In the genomic region with DNA sequence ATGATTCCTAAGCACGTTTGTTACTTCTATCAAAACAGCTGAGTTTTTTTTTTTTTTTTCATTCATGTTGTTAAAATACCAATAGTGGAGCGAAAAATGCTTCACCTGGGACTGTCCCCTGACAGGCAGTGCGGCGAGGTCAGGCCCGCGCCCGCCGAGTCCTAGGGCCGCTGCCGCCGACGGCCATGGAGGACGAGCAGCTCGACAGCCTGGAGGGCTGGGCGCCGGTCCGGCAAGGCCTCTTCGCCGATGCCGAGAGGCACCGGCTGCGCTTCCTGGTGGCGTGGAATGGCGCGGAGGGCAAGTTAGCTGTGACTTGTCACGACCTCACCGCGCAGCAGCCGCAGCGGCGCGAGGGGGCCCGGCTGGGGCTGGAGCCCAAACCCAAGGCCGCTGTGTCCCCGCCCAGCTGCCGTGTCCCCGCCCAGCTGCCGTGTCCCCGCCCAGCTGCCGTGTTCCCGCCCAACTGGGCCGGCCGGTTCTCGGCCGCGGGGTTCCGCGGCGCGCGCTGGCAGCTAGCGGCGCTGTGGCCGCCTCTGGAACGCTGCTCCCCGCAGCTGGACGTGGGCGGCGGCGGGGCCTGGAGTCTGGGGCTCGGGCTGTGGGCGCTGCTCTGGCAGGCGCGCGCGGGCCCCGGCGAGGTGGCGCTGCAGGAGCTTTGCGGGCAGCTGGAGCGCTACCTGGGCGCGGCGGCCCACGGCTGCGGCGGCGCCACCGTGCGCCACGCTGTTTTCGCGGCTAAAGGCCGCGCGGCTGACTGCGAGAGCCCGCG, we compare ENCODE assay signal across 8 cellular contexts. TPM values are rescaled to one million over a fixed set of nuclear protein-coding genes. Genes with fewer than 3 reads are reported as not detected.
DNase-seq lines count a peak whose midpoint lies in the region; ATAC-seq, FAIRE-seq and TF ChIP-seq lines count a peak whose summit lies in the region.
"Not testable (repeated sequence)": the region's sequence is repeated elsewhere in the genome, so short reads cannot be mapped to it uniquely, and the experiment has no call there.

No MANE protein-coding gene starts in this region.

- TF ChIP-seq CTCF in AG04449 (IDR thresholded peaks at IDR 0.05; ENCODE audit: insufficient read depth, low read length, missing control alignments); PC-9 (conservative IDR thresholded peaks at IDR 0.05); endothelial cell of umbilical vein (IDR thresholded peaks at IDR 0.05; ENCODE audit: extremely low read depth in 1 of 2, insufficient read depth in 1 of 2, low read depth in 1 of 2, low read length in 2 of 2): not testable (repeated sequence)

- not testable (repeated sequence) for H3K9me3 Mint-ChIP-seq in natural killer cell treated with Interleukin-12 subunit alpha and Interleukin-12 subunit beta and Interleukin-15 and Interleukin-18, amount 100 ng/mL, for 72 hours

- not testable (repeated sequence) for H3K9me1 ChIP-seq in endothelial cell of umbilical vein (replicated peaks; ENCODE audit: control insufficient read depth, extremely low read depth, insufficient read depth, low read length)

- not testable (repeated sequence) for DNase-seq in AG04449 (ENCODE audit: low read depth, low spot score); endothelial cell of umbilical vein (ENCODE audit: low read depth, low spot score)
- DNase-seq in PC-9 = peak in 1 of 2 experiments; percentile 40
- DNase-seq in activated T-cell treated with anti-CD3 and anti-CD28 coated beads for 4 hours = peak; percentile 45
- DNase-seq in natural killer cell treated with Interleukin-12 subunit alpha and Interleukin-12 subunit beta and Interleukin-15 and Interleukin-18, amount 100 ng/mL, for 72 hours (ENCODE audit: low spot score) = peak; percentile 64
- peak; percentile 14 for DNase-seq in stimulated activated CD8-positive, alpha-beta memory T cell treated with anti-CD3 and anti-CD28 coated beads, Interleukin-12 subunit alpha, Interleukin-12 subunit beta, amount 100 ng/mL, for 1 hour (ENCODE audit: low read depth)

- H3K36me3 ChIP-seq in PC-9 (ENCODE audit: low read depth); endothelial cell of umbilical vein (ENCODE audit: control insufficient read depth in 2 of 2, extremely low read depth in 1 of 2, insufficient read depth in 2 of 2, low read length in 2 of 2): not testable (repeated sequence)

- FAIRE-seq in endothelial cell of umbilical vein (lab: Jason Lieb, UNC) = peak; percentile 63

- H3K27me3 Mint-ChIP-seq in natural killer cell treated with Interleukin-12 subunit alpha and Interleukin-12 subunit beta and Interleukin-15 and Interleukin-18, amount 100 ng/mL, for 72 hours = not testable (repeated sequence)

- H2AFZ ChIP-seq in PC-9; endothelial cell of umbilical vein (ENCODE audit: low read depth, low read length): not testable (repeated sequence)

- POLR2A ChIA-PET in AG04449 (lab: Yijun Ruan, JAX); PC-9 (lab: Charles Lee; ENCODE audit: unreplicated experiment); endothelial cell of umbilical vein (lab: Charles Lee): not testable (repeated sequence)

- H3K9me2 ChIP-seq in PC-9 (ENCODE audit: insufficient read depth) = not testable (repeated sequence)

- not testable (repeated sequence) for H3K27ac ChIP-seq in PC-9; endothelial cell of umbilical vein (ENCODE audit: insufficient read depth, low read depth, low read length)

- H3K9ac ChIP-seq in endothelial cell of umbilical vein (replicated peaks; ENCODE audit: extremely low read depth, insufficient read depth, low read length) = not testable (repeated sequence)

- H3F3A ChIP-seq in PC-9 (ENCODE audit: insufficient read depth, low read depth) = not testable (repeated sequence)

- ATAC-seq in GM19395 (IDR thresholded peaks at IDR 0.05; ENCODE audit: unreplicated experiment) = peak; percentile 90
- peak; percentile 84 for ATAC-seq in HG02885 (IDR thresholded peaks at IDR 0.05; ENCODE audit: poor library complexity, unreplicated experiment)
- peak; percentile 97 for ATAC-seq in natural killer cell treated with Interleukin-12 subunit alpha and Interleukin-12 subunit beta and Interleukin-15 and Interleukin-18, amount 100 ng/mL, for 72 hours

- peak overlapping the region; percentile 37 for H3K4me3 ChIP-seq in AG04449 (ENCODE audit: low read depth, low read length)
- H3K4me3 ChIP-seq in PC-9 = peak overlapping the region; percentile 36; the same call in 1 of the 2 replicates
- peak overlapping the region in 1 of 3 experiments; percentile 30 for H3K4me3 ChIP-seq in endothelial cell of umbilical vein (replicated peaks in 1 of 3; ENCODE audit: insufficient read depth in 1 of 3, low read depth in 1 of 3, low read length in 3 of 3)

- not testable (repeated sequence) for H3K36me3 Mint-ChIP-seq in natural killer cell treated with Interleukin-12 subunit alpha and Interleukin-12 subunit beta and Interleukin-15 and Interleukin-18, amount 100 ng/mL, for 72 hours

- not testable (repeated sequence) for H3K27me3 ChIP-seq in PC-9 (ENCODE audit: insufficient read depth, low read depth); endothelial cell of umbilical vein (ENCODE audit: control insufficient read depth in 2 of 2, insufficient read depth in 2 of 2, low read length in 2 of 2)

- CTCF ChIA-PET in AG04449 (lab: Yijun Ruan, JAX); PC-9 (lab: Charles Lee); endothelial cell of umbilical vein (lab: Charles Lee): not testable (repeated sequence)

- TF ChIP-seq POLR2A in endothelial cell of umbilical vein (IDR thresholded peaks at IDR 0.05; ENCODE audit: low read depth, low read length) = not testable (repeated sequence)

- not testable (repeated sequence) for H3K9me3 ChIP-seq in PC-9 (ENCODE audit: insufficient read depth, low read depth); endothelial cell of umbilical vein (replicated peaks; ENCODE audit: control insufficient read depth, insufficient read depth, low read length)

- intact Hi-C loops in PC-9 (cut with micrococcal nuclease; ENCODE audit: unreplicated experiment); endothelial cell of umbilical vein (cut with micrococcal nuclease): not testable (repeated sequence)

- H3K4me3 Mint-ChIP-seq in natural killer cell treated with Interleukin-12 subunit alpha and Interleukin-12 subunit beta and Interleukin-15 and Interleukin-18, amount 100 ng/mL, for 72 hours = not testable (repeated sequence)

- dilution Hi-C loops in endothelial cell of umbilical vein (cut with MboI; ENCODE audit: extremely low pct_ligation_motif_present, low sequenced_read_pairs) = not testable (repeated sequence)

- not testable (repeated sequence) for H3K27ac Mint-ChIP-seq in natural killer cell treated with Interleukin-12 subunit alpha and Interleukin-12 subunit beta and Interleukin-15 and Interleukin-18, amount 100 ng/mL, for 72 hours

- not testable (repeated sequence) for BruUV-seq in PC-9 (replicated peaks; lab: Mats Ljungman, UMichigan); endothelial cell of umbilical vein (replicated peaks; lab: Mats Ljungman, UMichigan)

- not testable (repeated sequence) for H3K4me2 ChIP-seq in PC-9; endothelial cell of umbilical vein (ENCODE audit: insufficient read depth, low read length)

- not testable (repeated sequence) for H3K4me1 ChIP-seq in PC-9 (replicated peaks; ENCODE audit: insufficient read depth); endothelial cell of umbilical vein (ENCODE audit: control insufficient read depth, extremely low read depth, insufficient read depth, low read length)

- H4K20me1 ChIP-seq in PC-9 (ENCODE audit: insufficient read depth); endothelial cell of umbilical vein (replicated peaks; ENCODE audit: control insufficient read depth, extremely low read depth, insufficient read depth, low read length): not testable (repeated sequence)

- H3K4me1 Mint-ChIP-seq in natural killer cell treated with Interleukin-12 subunit alpha and Interleukin-12 subunit beta and Interleukin-15 and Interleukin-18, amount 100 ng/mL, for 72 hours (ENCODE audit: low read depth in 2 of 2) = not testable (repeated sequence)

- not testable (repeated sequence) for H3K79me2 ChIP-seq in PC-9 (ENCODE audit: low read depth); endothelial cell of umbilical vein (ENCODE audit: control insufficient read depth, insufficient read depth, low read length)

RNA-seq across cellular contexts. Expression of a gene that starts 56.7 kb away (rescaled TPM):
- 0.90 and 1.4 TPM in 2 replicates for total RNA-seq in PC-9 (2021)
- 2.0 and 2.2 TPM in 2 replicates for total RNA-seq in endothelial cell of umbilical vein
- polyA plus RNA-seq in endothelial cell of umbilical vein = 0.14 and 0.35 TPM in 2 replicates
- polyA plus RNA-seq in endothelial cell of umbilical vein (2011; cell fraction: cytosol; rRNA removed) = 0.14 and 0.30 TPM in 2 replicates
- polyA plus RNA-seq in endothelial cell of umbilical vein (2011; cell fraction: nucleus; rRNA removed) = 6.0 and 6.3 TPM in 2 replicates
- polyA plus RNA-seq in endothelial cell of umbilical vein (2012) = 0.94 and 1.4 TPM in 2 replicates
- 0.85 and 2.8 TPM in 2 replicates for polyA minus RNA-seq in endothelial cell of umbilical vein
- polyA minus RNA-seq in endothelial cell of umbilical vein (2011; cell fraction: cytosol; rRNA and poly(A)+ RNA removed) = 0.51 TPM
- 1.1 and 1.9 TPM in 2 replicates for polyA minus RNA-seq in endothelial cell of umbilical vein (2011; cell fraction: nucleus; rRNA and poly(A)+ RNA removed)
- total RNA-seq in natural killer cell treated with Interleukin-12 subunit alpha and Interleukin-12 subunit beta and Interleukin-15 and Interleukin-18, amount 100 ng/mL, for 72 hours = 10 to 100 TPM; 53.4 to 70.9 TPM

Comparison
In these comparisons a context has a peak if more than half of its experiments do, and no peak if none do; other contexts are left out.
1. RNA of a gene that starts 56.7 kb away (total RNA-seq): 53.4 to 70.9 TPM in natural killer cell treated with Interleukin-12 subunit alpha and Interleukin-12 subunit beta and Interleukin-15 and Interleukin-18, amount 100 ng/mL, for 72 hours; 2.0 to 2.2 TPM in endothelial cell of umbilical vein and 0.90 to 1.4 TPM in PC-9; every median in the first group is over 10 times any median in the second.
2. Peak in every context shown above with its lines, with median percentiles within 50 percentile points of each other: ATAC-seq.